Comparison of ENCODE assay signal across 8 cellular contexts in genomic region chr6:7910654-7911344, GRCh38. TPM values are rescaled to one million over a fixed set of nuclear protein-coding genes. Genes with fewer than 3 reads are reported as not detected.
DNase-seq lines count a peak whose midpoint lies in the region; ATAC-seq and TF ChIP-seq lines count a peak whose summit lies in the region.

Gene TXNDC5, minus strand, starts transcription at chr6:7910788. Its CDS starts 12 bp downstream, at chr6:7910776.

- TF ChIP-seq CTCF in endodermal cell (conservative IDR thresholded peaks at IDR 0.05), result no peak

- H3K27me3 ChIP-seq in endodermal cell (ENCODE audit: control insufficient read depth, insufficient read depth, low read length, poor library complexity, severe bottlenecking), result peaks cover 92% of the 10 kb centered on the region

- no peaks in the 10 kb centered on the region for H3K9me3 ChIP-seq in endodermal cell (ENCODE audit: control insufficient read depth, low read length)

- CTCF ChIA-PET in activated CD8-positive, alpha-beta memory T cell treated with anti-CD3 and anti-CD28 coated beads, Interleukin-2, amount 10 ng/mL, durations not matched to agents 7 days and 5 days (lab: Charles Lee), result no interaction called here

- H3K36me3 Mint-ChIP-seq in activated CD8-positive, alpha-beta memory T cell treated with anti-CD3 and anti-CD28 coated beads, Interleukin-2, amount 10 ng/mL, durations not matched to agents 7 days and 5 days, result no peaks in the 10 kb centered on the region
- no peaks in the 10 kb centered on the region for H3K36me3 Mint-ChIP-seq in endodermal cell (ENCODE audit: low read depth)

- no peaks in the 10 kb centered on the region for H3K9me3 Mint-ChIP-seq in activated CD8-positive, alpha-beta memory T cell treated with anti-CD3 and anti-CD28 coated beads, Interleukin-2, amount 10 ng/mL, durations not matched to agents 7 days and 5 days (ENCODE audit: low read depth)
- no peaks in the 10 kb centered on the region for H3K9me3 Mint-ChIP-seq in endodermal cell

- peak within 1 kb of the TSS; percentile 79 for H3K4me3 ChIP-seq in endodermal cell (ENCODE audit: low read length)

- H3K9ac ChIP-seq in endodermal cell (ENCODE audit: extremely low read depth, low read length, poor library complexity, severe bottlenecking), result peak within 1 kb of the TSS; percentile 64

- no peaks in the 10 kb centered on the region for H3K27me3 Mint-ChIP-seq in activated CD8-positive, alpha-beta memory T cell treated with anti-CD3 and anti-CD28 coated beads, Interleukin-2, amount 10 ng/mL, durations not matched to agents 7 days and 5 days
- peaks cover 38% of the 10 kb centered on the region for H3K27me3 Mint-ChIP-seq in endodermal cell (ENCODE audit: insufficient read depth)

- ATAC-seq in HG03432 (IDR thresholded peaks at IDR 0.05; ENCODE audit: unreplicated experiment), result peak; percentile 82
- peak; percentile 87 for ATAC-seq in activated CD8-positive, alpha-beta memory T cell treated with anti-CD3 and anti-CD28 coated beads, Interleukin-2, amount 10 ng/mL, durations not matched to agents 7 days and 5 days

- H3K27ac Mint-ChIP-seq in activated CD8-positive, alpha-beta memory T cell treated with anti-CD3 and anti-CD28 coated beads, Interleukin-2, amount 10 ng/mL, durations not matched to agents 7 days and 5 days, result peak within 1 kb of the TSS; percentile 36
- no peak within 1 kb of the TSS for H3K27ac Mint-ChIP-seq in endodermal cell

- WGBS in endodermal cell (ENCODE audit: insufficient coverage in 1 of 2, insufficient read length in 1 of 2), 2 experiments, result 3 to 8% methylated on average over 23 to 75 of the region's 75 CpGs

- no peak within 1 kb of the TSS for H3K27ac ChIP-seq in endodermal cell (ENCODE audit: low read depth, low read length)

- peaks cover 19% of the 10 kb centered on the region for H3K4me1 Mint-ChIP-seq in activated CD8-positive, alpha-beta memory T cell treated with anti-CD3 and anti-CD28 coated beads, Interleukin-2, amount 10 ng/mL, durations not matched to agents 7 days and 5 days
- H3K4me1 Mint-ChIP-seq in endodermal cell, result peaks cover 4% of the 10 kb centered on the region

- DNase-seq in AML-193 (lab: John Stamatoyannopoulos, UW) (peak; percentile 57 to 73), GM19238 (ENCODE audit: insufficient read length, low spot score) (peak; percentile 76), NCI-H82 treated with DMSO at 0.1 percent for 48 hours (lab: John Stamatoyannopoulos, UW; ENCODE audit: unreplicated experiment) (peak; percentile 29), endodermal cell (peak; percentile 88), mesenteric fat pad (ENCODE audit: low spot score) (peak; percentile 93)
- DNase-seq in activated CD8-positive, alpha-beta memory T cell treated with anti-CD3 and anti-CD28 coated beads, Interleukin-2, amount 10 ng/mL, durations not matched to agents 7 days and 5 days, result peak; percentile 71
- peak; percentile 40 for DNase-seq in stimulated activated CD8-positive, alpha-beta memory T cell treated with anti-CD3 and anti-CD28 coated beads, Interleukin-15, amount 100 ng/mL, for 1 hour (ENCODE audit: low read depth)

- H3K4me1 ChIP-seq in endodermal cell (ENCODE audit: control insufficient read depth, insufficient read depth, low read length), result no peaks in the 10 kb centered on the region

- H3K36me3 ChIP-seq in endodermal cell (ENCODE audit: control insufficient read depth, insufficient read depth, low read length), result no peaks in the 10 kb centered on the region

- peak within 1 kb of the TSS; percentile 76 for H3K4me3 Mint-ChIP-seq in activated CD8-positive, alpha-beta memory T cell treated with anti-CD3 and anti-CD28 coated beads, Interleukin-2, amount 10 ng/mL, durations not matched to agents 7 days and 5 days
- peak within 1 kb of the TSS; percentile 64 for H3K4me3 Mint-ChIP-seq in endodermal cell

RNA-seq across cellular contexts. Expression of gene TXNDC5, which starts in this region (rescaled TPM):
- total RNA-seq in activated CD8-positive, alpha-beta memory T cell treated with anti-CD3 and anti-CD28 coated beads, Interleukin-2, amount 10 ng/mL, durations not matched to agents 7 days and 5 days, result 10 to 100 TPM; 27.7 to 45.4 TPM
- total RNA-seq in endodermal cell (10 to 100 TPM; 18.0 to 42.5 TPM), mesenteric fat pad (153 TPM)
- 91.8 TPM for polyA plus RNA-seq in endodermal cell (2013, experiment 1 of 2)
- polyA plus RNA-seq in endodermal cell (2013, experiment 2 of 2), result 86.9 TPM

Comparison
In these comparisons a context has a peak if more than half of its experiments do, and no peak if none do; other contexts are left out.
1. DNase-seq: peak in every context shown above with its lines; median percentile 93 in mesenteric fat pad; 88 in endodermal cell; 76 in GM19238; 71 in activated CD8-positive, alpha-beta memory T cell treated with anti-CD3 and anti-CD28 coated beads, Interleukin-2, amount 10 ng/mL, durations not matched to agents 7 days and 5 days; 65 in AML-193; 40 in stimulated activated CD8-positive, alpha-beta memory T cell treated with anti-CD3 and anti-CD28 coated beads, Interleukin-15, amount 100 ng/mL, for 1 hour; 29 in NCI-H82 treated with DMSO at 0.1 percent for 48 hours.